ENCODE assay signal across 24 cellular contexts in the genomic region with DNA sequence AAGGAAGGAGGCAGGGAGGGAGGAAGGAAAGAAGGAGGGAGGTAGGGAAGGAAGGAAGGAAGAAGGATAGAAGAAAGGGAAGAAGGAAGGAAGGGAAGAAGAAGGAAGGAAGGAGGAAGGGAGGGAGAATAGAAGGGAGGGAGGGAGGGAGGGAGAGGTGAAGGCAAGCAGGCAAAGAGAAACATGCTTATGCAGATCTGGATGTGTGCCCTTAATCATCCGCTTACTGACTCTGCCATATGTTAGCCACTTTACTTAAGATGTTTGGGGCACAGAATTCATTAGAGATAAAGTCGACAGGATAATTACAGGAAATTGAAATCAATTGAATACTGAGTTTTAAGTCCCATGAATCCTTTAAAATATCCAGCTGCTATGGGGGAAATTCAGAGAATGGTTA.
"Had no signal": no experiment of that assay in that cellular context is flagged by ENCODE, and none has a peak within 500 bp of the region (broad histone marks: within the 10 kb centered on the region; RNA-seq: fewer than 3 reads in every experiment).

No MANE protein-coding gene starts in this region.

- FAIRE-seq: frontal cortex, islet of Langerhans had no signal

- ATAC-seq: esophagus mucosa; heart right ventricle; mucosa of descending colon; naive thymus-derived CD8-positive, alpha-beta T cell; psoas muscle; sciatic nerve; stimulated activated naive B cell treated with anti-CD40 and anti-IgM and Interleukin-4, amounts not matched to agents 10 μg/mL and 1 μg/mL and 100 μg/mL, for 72 hours; stimulated activated naive CD8-positive, alpha-beta T cell treated with anti-CD3 and anti-CD28 coated beads, Interleukin-15, amount 100 ng/mL, for 72 hours; upper lobe of right lung had no signal

- H3K27me3 ChIP-seq: dorsolateral prefrontal cortex, heart right ventricle, neutrophil, spleen, testis, tibial nerve, upper lobe of right lung, vagina had no signal

- H3K36me3 ChIP-seq: heart right ventricle, neutrophil, spleen, tibial nerve, upper lobe of right lung, vagina had no signal

- H3K4me1 ChIP-seq: heart right ventricle, psoas muscle, spleen, testis, tibial nerve, upper lobe of right lung, vagina had no signal

- H3K9me3 ChIP-seq: mucosa of descending colon, neutrophil, psoas muscle, testis, upper lobe of right lung, vagina had no signal

- H3K4me1 Mint-ChIP-seq: naive thymus-derived CD8-positive, alpha-beta T cell; stimulated activated naive B cell treated with anti-CD40 and anti-IgM and Interleukin-4, amounts not matched to agents 10 μg/mL and 1 μg/mL and 100 μg/mL, for 72 hours; stimulated activated naive CD8-positive, alpha-beta T cell treated with anti-CD3 and anti-CD28 coated beads, Interleukin-15, amount 100 ng/mL, for 72 hours had no signal

- H3K27ac ChIP-seq: dorsolateral prefrontal cortex, heart right ventricle, neutrophil, psoas muscle, spleen, testis, tibial nerve, upper lobe of right lung, vagina had no signal

- DNase-seq: dorsolateral prefrontal cortex; effector CD8-positive, alpha-beta T cell; heart right ventricle; hypothalamus; kidney glomerular epithelial cell; mucosa of descending colon; naive thymus-derived CD8-positive, alpha-beta T cell; psoas muscle; retina; spleen; stimulated activated CD4-positive, alpha-beta T cell treated with anti-CD3 and anti-CD28 coated beads, Interleukin-15, amount 100 ng/mL, for 24 hours; stimulated activated CD4-positive, alpha-beta T cell treated with anti-CD3 and anti-CD28 coated beads, Interleukin-1b, Interleukin-23, amount 100 ng/mL, for 48 hours; stimulated activated CD4-positive, alpha-beta T cell treated with anti-CD3 and anti-CD28 coated beads, Interleukin-4, amount 100 ng/mL, for 24 hours; stimulated activated naive B cell treated with anti-CD40 and anti-IgM and Interleukin-4, amounts not matched to agents 10 μg/mL and 1 μg/mL and 100 μg/mL, for 72 hours; stimulated activated naive CD8-positive, alpha-beta T cell treated with anti-CD3 and anti-CD28 coated beads, Interleukin-15, amount 100 ng/mL, for 72 hours; testis; upper lobe of right lung had no signal

- H3K4me3 Mint-ChIP-seq: naive thymus-derived CD8-positive, alpha-beta T cell; stimulated activated naive B cell treated with anti-CD40 and anti-IgM and Interleukin-4, amounts not matched to agents 10 μg/mL and 1 μg/mL and 100 μg/mL, for 72 hours; stimulated activated naive CD8-positive, alpha-beta T cell treated with anti-CD3 and anti-CD28 coated beads, Interleukin-15, amount 100 ng/mL, for 72 hours had no signal

- H3K27me3 Mint-ChIP-seq: stimulated activated naive B cell treated with anti-CD40 and anti-IgM and Interleukin-4, amounts not matched to agents 10 μg/mL and 1 μg/mL and 100 μg/mL, for 72 hours; stimulated activated naive CD8-positive, alpha-beta T cell treated with anti-CD3 and anti-CD28 coated beads, Interleukin-15, amount 100 ng/mL, for 72 hours had no signal

- H3K36me3 Mint-ChIP-seq: naive thymus-derived CD8-positive, alpha-beta T cell; stimulated activated naive B cell treated with anti-CD40 and anti-IgM and Interleukin-4, amounts not matched to agents 10 μg/mL and 1 μg/mL and 100 μg/mL, for 72 hours had no signal

- H3K4me3 ChIP-seq: dorsolateral prefrontal cortex, heart right ventricle, mucosa of descending colon, psoas muscle, spleen, testis, tibial nerve, upper lobe of right lung, vagina had no signal
